8 cellular contexts compared by ENCODE assay signal in genomic region chr2:196274387-196274809, GRCh38.
A peak's percentile ranks its signal among the peaks of the same experiment; 100 is the strongest.
DNase-seq lines count a peak whose midpoint lies in the region; ATAC-seq and TF ChIP-seq lines count a peak whose summit lies in the region.

No MANE protein-coding gene starts in this region.

- no peaks in the 10 kb centered on the region for H3K27me3 ChIP-seq in SJCRH30
- no peaks in the 10 kb centered on the region for H3K27me3 ChIP-seq in heart right ventricle

- H3K27ac Mint-ChIP-seq in activated naive CD4-positive, alpha-beta T cell treated with anti-CD3 and anti-CD28 coated beads, Interleukin-2, amount 50 U/mL, for 24 hours: peak overlapping the region; percentile 88
- H3K27ac Mint-ChIP-seq in activated naive CD4-positive, alpha-beta T cell treated with anti-CD3 and anti-CD28 coated beads, Interleukin-2, amount 10 ng/mL, durations not matched to agents 7 days and 5 days: no peak overlapping the region
- no peak overlapping the region for H3K27ac Mint-ChIP-seq in nephron progenitor cell

- no peaks in the 10 kb centered on the region for H3K9me3 ChIP-seq in SJCRH30 (replicated peaks)
- no peaks in the 10 kb centered on the region for H3K9me3 ChIP-seq in heart right ventricle

- H3K4me1 ChIP-seq in SJCRH30 (peaks cover 62% of the 10 kb centered on the region), heart right ventricle (peaks cover 0 to 44% (median 17%) of the 10 kb centered on the region in 9 donors)

- H3K27ac ChIP-seq in SJCRH30 (peak overlapping the region; percentile 89), heart right ventricle (peak overlapping the region in 1 of 10 donors; percentile 47)

- ATAC-seq in HG03432 (IDR thresholded peaks at IDR 0.05; ENCODE audit: unreplicated experiment) (peak; percentile 60), heart right ventricle (peak; percentile 68 to 92 (median 85))

- no peak for DNase-seq in activated naive CD4-positive, alpha-beta T cell treated with anti-CD3 and anti-CD28 coated beads, Interleukin-2, amount 10 ng/mL, durations not matched to agents 7 days and 5 days
- DNase-seq in SJCRH30 (peak; percentile 94 to 99), heart right ventricle (peak in 1 of 2 donors; percentile 48), nephron progenitor cell (no peak), A172 (ENCODE audit: low spot score) (no peak), dedifferentiated amniotic fluid mesenchymal stem cell (ENCODE audit: extremely low spot score) (no peak)

- no peaks in the 10 kb centered on the region for H3K27me3 Mint-ChIP-seq in activated naive CD4-positive, alpha-beta T cell treated with anti-CD3 and anti-CD28 coated beads, Interleukin-2, amount 50 U/mL, for 24 hours
- H3K27me3 Mint-ChIP-seq in activated naive CD4-positive, alpha-beta T cell treated with anti-CD3 and anti-CD28 coated beads, Interleukin-2, amount 10 ng/mL, durations not matched to agents 7 days and 5 days: no peaks in the 10 kb centered on the region
- H3K27me3 Mint-ChIP-seq in nephron progenitor cell (ENCODE audit: low read depth, poor library complexity): no peaks in the 10 kb centered on the region

- peaks cover 5% of the 10 kb centered on the region for H3K9me3 Mint-ChIP-seq in activated naive CD4-positive, alpha-beta T cell treated with anti-CD3 and anti-CD28 coated beads, Interleukin-2, amount 50 U/mL, for 24 hours
- no peaks in the 10 kb centered on the region for H3K9me3 Mint-ChIP-seq in activated naive CD4-positive, alpha-beta T cell treated with anti-CD3 and anti-CD28 coated beads, Interleukin-2, amount 10 ng/mL, durations not matched to agents 7 days and 5 days
- no peaks in the 10 kb centered on the region for H3K9me3 Mint-ChIP-seq in nephron progenitor cell

- peak overlapping the region; percentile 72 for H3K4me3 Mint-ChIP-seq in activated naive CD4-positive, alpha-beta T cell treated with anti-CD3 and anti-CD28 coated beads, Interleukin-2, amount 50 U/mL, for 24 hours
- H3K4me3 Mint-ChIP-seq in activated naive CD4-positive, alpha-beta T cell treated with anti-CD3 and anti-CD28 coated beads, Interleukin-2, amount 10 ng/mL, durations not matched to agents 7 days and 5 days: no peak overlapping the region
- H3K4me3 Mint-ChIP-seq in nephron progenitor cell: no peak overlapping the region

- intact Hi-C loops in heart right ventricle (cut with DNase I): loop anchor here in 3 of 10 donors (10.0 kb wide), 1 partner anchor 100 kb away; the partner anchor contains the start of gene STK17B (in 3 of the 3)

- H3K4me1 Mint-ChIP-seq in activated naive CD4-positive, alpha-beta T cell treated with anti-CD3 and anti-CD28 coated beads, Interleukin-2, amount 50 U/mL, for 24 hours: peaks cover 68% of the 10 kb centered on the region
- peaks cover 48% of the 10 kb centered on the region for H3K4me1 Mint-ChIP-seq in activated naive CD4-positive, alpha-beta T cell treated with anti-CD3 and anti-CD28 coated beads, Interleukin-2, amount 10 ng/mL, durations not matched to agents 7 days and 5 days
- peaks cover 21% of the 10 kb centered on the region for H3K4me1 Mint-ChIP-seq in nephron progenitor cell

- CTCF ChIA-PET in activated naive CD4-positive, alpha-beta T cell treated with anti-CD3 and anti-CD28 coated beads, Interleukin-2, amount 10 ng/mL, durations not matched to agents 7 days and 5 days (lab: Charles Lee): interaction anchor here (0.5 to 3.1 kb wide), 5 partner anchors 12 to 116 kb away, joined by 3 to 26 read pairs (median 4); no protein-coding TSS in a partner anchor

- WGBS in heart right ventricle, 2 donors: 8 to 14% methylated on average over 1 of the region's 1 CpG

- TF ChIP-seq CTCF in heart right ventricle (IDR thresholded peaks at IDR 0.05) (no peak), nephron progenitor cell (IDR thresholded peaks at IDR 0.05) (no peak)

- no peaks in the 10 kb centered on the region for H3K36me3 ChIP-seq in SJCRH30
- peaks cover 0 to 68% (median 0%) of the 10 kb centered on the region in 9 donors for H3K36me3 ChIP-seq in heart right ventricle

- H3K4me3 ChIP-seq in SJCRH30 (no peak overlapping the region), heart right ventricle (no peak overlapping the region)

- H3K36me3 Mint-ChIP-seq in activated naive CD4-positive, alpha-beta T cell treated with anti-CD3 and anti-CD28 coated beads, Interleukin-2, amount 50 U/mL, for 24 hours: peaks cover 1% of the 10 kb centered on the region
- no peaks in the 10 kb centered on the region for H3K36me3 Mint-ChIP-seq in activated naive CD4-positive, alpha-beta T cell treated with anti-CD3 and anti-CD28 coated beads, Interleukin-2, amount 10 ng/mL, durations not matched to agents 7 days and 5 days
- peaks cover 31% of the 10 kb centered on the region for H3K36me3 Mint-ChIP-seq in nephron progenitor cell (ENCODE audit: low read depth)

Comparison
In these comparisons a context has a peak if more than half of its experiments do, and no peak if none do; other contexts are left out.
1. DNase-seq: peak in SJCRH30 (2 of 2); none in activated naive CD4-positive, alpha-beta T cell treated with anti-CD3 and anti-CD28 coated beads, Interleukin-2, amount 10 ng/mL, durations not matched to agents 7 days and 5 days (single experiment), nephron progenitor cell (single experiment), A172 (single experiment) and dedifferentiated amniotic fluid mesenchymal stem cell (single experiment).